Comparison of ENCODE assay signal across 20 cellular contexts in the genomic region with DNA sequence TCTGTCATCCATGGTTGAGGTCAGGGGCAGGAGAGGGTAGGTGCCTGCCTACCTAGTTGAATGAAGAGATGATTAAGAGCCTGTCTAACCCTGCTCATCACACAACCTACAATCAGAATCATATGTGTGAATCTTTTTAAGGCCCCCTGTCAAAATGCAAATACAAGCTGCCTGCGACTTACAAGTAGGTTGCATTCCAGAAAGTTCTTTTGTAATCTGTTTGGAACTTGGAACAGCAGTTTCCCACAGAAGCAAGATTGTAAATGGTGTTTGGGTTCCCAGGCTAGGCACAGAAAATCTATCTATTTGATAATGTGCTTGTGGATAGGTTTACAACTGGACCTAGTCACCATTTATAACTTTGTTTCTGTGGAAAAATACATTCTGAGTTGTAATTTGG. TPM values are rescaled to one million over a fixed set of nuclear protein-coding genes. Genes with fewer than 3 reads are reported as not detected.
"Had no signal": no experiment of that assay in that cellular context is flagged by ENCODE, and none has a peak within 500 bp of the region (broad histone marks: within the 10 kb centered on the region; RNA-seq: fewer than 3 reads in every experiment).

No MANE protein-coding gene starts in this region.

- H3K9me3 Mint-ChIP-seq: central memory CD8-positive, alpha-beta T cell; immature natural killer cell; natural killer cell; stimulated activated naive B cell treated with anti-CD40 and anti-IgM and Interleukin-4, amounts not matched to agents 10 μg/mL and 1 μg/mL and 100 μg/mL, for 72 hours; stimulated activated naive CD8-positive, alpha-beta T cell treated with anti-CD3 and anti-CD28 coated beads, Interleukin-15, Interleukin-2, amounts not matched to agents 100 ng/mL and 50 ng/mL, for 24 hours had no signal

- H3K27ac ChIP-seq: coronary artery, esophagus squamous epithelium, gastrocnemius medialis, heart left ventricle, lower lobe of right lung, parathyroid adenoma, prostate gland, right atrium auricular region, thoracic aorta, tibial nerve, upper lobe of left lung had no signal

- H3K36me3 Mint-ChIP-seq: immature natural killer cell; natural killer cell; stimulated activated naive B cell treated with anti-CD40 and anti-IgM and Interleukin-4, amounts not matched to agents 10 μg/mL and 1 μg/mL and 100 μg/mL, for 72 hours had no signal

- H3K27ac Mint-ChIP-seq: immature natural killer cell; natural killer cell; stimulated activated naive CD8-positive, alpha-beta T cell treated with anti-CD3 and anti-CD28 coated beads, Interleukin-15, Interleukin-2, amounts not matched to agents 100 ng/mL and 50 ng/mL, for 24 hours had no signal

- H3K4me3 ChIP-seq: coronary artery, esophagus squamous epithelium, gastrocnemius medialis, heart left ventricle, lower lobe of right lung, prostate gland, right atrium auricular region, thoracic aorta, tibial nerve, upper lobe of left lung had no signal

- H3K9me3 ChIP-seq: esophagus squamous epithelium, gastrocnemius medialis, heart left ventricle, lower lobe of right lung, prostate gland, right atrium auricular region, thoracic aorta, tibial nerve, upper lobe of left lung had no signal

- H3K9ac ChIP-seq: parathyroid adenoma had no signal

- H3K4me3 Mint-ChIP-seq: central memory CD8-positive, alpha-beta T cell; immature natural killer cell; natural killer cell; stimulated activated naive B cell treated with anti-CD40 and anti-IgM and Interleukin-4, amounts not matched to agents 10 μg/mL and 1 μg/mL and 100 μg/mL, for 72 hours; stimulated activated naive CD8-positive, alpha-beta T cell treated with anti-CD3 and anti-CD28 coated beads, Interleukin-15, Interleukin-2, amounts not matched to agents 100 ng/mL and 50 ng/mL, for 24 hours had no signal

- H3K79me2 ChIP-seq: parathyroid adenoma had no signal

- H3K36me3 ChIP-seq: esophagus squamous epithelium, gastrocnemius medialis, heart left ventricle, lower lobe of right lung, prostate gland, right atrium auricular region, thoracic aorta, tibial nerve, upper lobe of left lung had no signal

- H2AFZ ChIP-seq: parathyroid adenoma had no signal

- DNase-seq: effector memory CD4-positive, alpha-beta T cell; erythroblast; esophagus squamous epithelium; immature natural killer cell; lower lobe of right lung; natural killer cell; stimulated activated CD4-positive, alpha-beta T cell treated with anti-CD3 and anti-CD28 coated beads, Interleukin-4, amount 100 ng/mL, for 4 hours; stimulated activated naive B cell treated with anti-CD40 and anti-IgM and Interleukin-4, amounts not matched to agents 10 μg/mL and 1 μg/mL and 100 μg/mL, for 72 hours had no signal

RNA-seq across cellular contexts. Expression of gene LIPG, which starts 4.4 kb away (rescaled TPM):
- total RNA-seq: left ventricle myocardium superior had no signal
- polyA plus RNA-seq: immature natural killer cell had no signal
